ENCODE assay signal across 1 cellular context in genomic region chr4:15132739-15133138, GRCh38.
A peak's percentile ranks its signal among the peaks of the same experiment; 100 is the strongest.
TF ChIP-seq lines count a peak whose summit lies in the region.

No MANE protein-coding gene starts in this region.

TF ChIP-seq in SK-N-SH, 30 proteins besides CTCF, POLR2A, EP300 and RAD21 (continued from another document):
- TF ChIP-seq FOSL2 (IDR thresholded peaks at IDR 0.05; ENCODE audit: borderline replicate concordance, low read depth) (no peak), FOXJ3 (CRISPR knock-in tag; IDR thresholded peaks at IDR 0.05) (peak; percentile 85; the same call in 1 of the 2 replicates), YY1 (IDR thresholded peaks at IDR 0.05; ENCODE audit: low read depth) (no peak), ZBTB33 (IDR thresholded peaks at IDR 0.05; ENCODE audit: borderline replicate concordance, low read depth) (no peak), FOXM1 (IDR thresholded peaks at IDR 0.05; ENCODE audit: low read depth) (no peak), PBX3 (IDR thresholded peaks at IDR 0.05) (no peak), SIN3A (IDR thresholded peaks at IDR 0.05; ENCODE audit: borderline replicate concordance, low read depth, low read length) (no peak), MAX (IDR thresholded peaks at IDR 0.05; ENCODE audit: low read depth) (no peak)
- TF ChIP-seq, protein P1, sequence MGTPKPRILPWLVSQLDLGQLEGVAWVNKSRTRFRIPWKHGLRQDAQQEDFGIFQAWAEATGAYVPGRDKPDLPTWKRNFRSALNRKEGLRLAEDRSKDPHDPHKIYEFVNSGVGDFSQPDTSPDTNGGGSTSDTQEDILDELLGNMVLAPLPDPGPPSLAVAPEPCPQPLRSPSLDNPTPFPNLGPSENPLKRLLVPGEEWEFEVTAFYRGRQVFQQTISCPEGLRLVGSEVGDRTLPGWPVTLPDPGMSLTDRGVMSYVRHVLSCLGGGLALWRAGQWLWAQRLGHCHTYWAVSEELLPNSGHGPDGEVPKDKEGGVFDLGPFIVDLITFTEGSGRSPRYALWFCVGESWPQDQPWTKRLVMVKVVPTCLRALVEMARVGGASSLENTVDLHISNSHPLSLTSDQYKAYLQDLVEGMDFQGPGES (IDR thresholded peaks at IDR 0.05; ENCODE audit: low read depth, low read length): no peak
